ENCODE assay signal across 12 cellular contexts in genomic region chr13:47100214-47100853, GRCh38.
DNase-seq lines count a peak whose midpoint lies in the region; ATAC-seq and TF ChIP-seq lines count a peak whose summit lies in the region.
"Had no signal": no experiment of that assay in that cellular context is flagged by ENCODE, and none has a peak within 500 bp of the region (broad histone marks: within the 10 kb centered on the region; RNA-seq: fewer than 3 reads in every experiment).

No MANE protein-coding gene starts in this region.

- H3K36me3 ChIP-seq in psoas muscle (ENCODE audit: insufficient read depth in 1 of 2, low read depth in 1 of 2): no peaks in the 10 kb centered on the region

- WGBS in psoas muscle, 3 donors: 64 to 66% (median 66%) methylated on average over 4 of the region's 4 CpGs

- no peak overlapping the region for H3K27ac ChIP-seq in psoas muscle

- H3K4me3 ChIP-seq in foreskin fibroblast (ENCODE audit: low read depth in 1 of 2, low read length in 2 of 2) (no peak overlapping the region), psoas muscle (no peak overlapping the region)
- H3K4me3 ChIP-seq: K562 had no signal

- TF ChIP-seq CTCF in foreskin fibroblast (IDR thresholded peaks at IDR 0.05; ENCODE audit: low read depth, low read length) (no peak), psoas muscle (IDR thresholded peaks at IDR 0.05) (no peak)

- no peaks in the 10 kb centered on the region for H3K4me1 ChIP-seq in psoas muscle

- no peaks in the 10 kb centered on the region for H3K27me3 ChIP-seq in psoas muscle (ENCODE audit: insufficient read depth in 3 of 3, low read length in 2 of 3)

- intact Hi-C loops in psoas muscle (cut with DNase I): no loop called here

- DNase-seq in fibroblast of peridontal ligament (ENCODE audit: extremely low read depth) (peak; percentile 53), foreskin fibroblast (no peak), psoas muscle (no peak), NCI-H1417 treated with DMSO at 0.1 percent for 48 hours (lab: John Stamatoyannopoulos, UW) (no peak)
- DNase-seq: activated CD4-positive, alpha-beta T cell treated with anti-CD3 and anti-CD28 coated beads for 36 hours; caudate nucleus; NCI-H2227 treated with DMSO at 0.1 percent for 48 hours had no signal

- H3K9me3 ChIP-seq in psoas muscle: no peaks in the 10 kb centered on the region

- ATAC-seq in GM18873 (IDR thresholded peaks at IDR 0.05; ENCODE audit: low FRiP score, unreplicated experiment) (peak; percentile 81), GM21576 (IDR thresholded peaks at IDR 0.05; ENCODE audit: unreplicated experiment) (peak; percentile 93), HG03097 (IDR thresholded peaks at IDR 0.05; ENCODE audit: low FRiP score, unreplicated experiment) (peak; percentile 64), psoas muscle (no peak)
- ATAC-seq: activated CD4-positive, alpha-beta T cell treated with anti-CD3 and anti-CD28 coated beads for 36 hours; K562; stimulated activated effector memory CD8-positive, alpha-beta T cell treated with anti-CD3 and anti-CD28 coated beads, Interleukin-12 subunit alpha, Interleukin-12 subunit beta, amount 100 ng/mL, for 72 hours had no signal

Comparison
In these comparisons a context has a peak if more than half of its experiments do, and no peak if none do; other contexts are left out.
1. ATAC-seq: peak in GM18873 (single experiment), GM21576 (single experiment) and HG03097 (single experiment); none in psoas muscle (0 of 4).